ENCODE assay signal across 8 cellular contexts in the genomic region with DNA sequence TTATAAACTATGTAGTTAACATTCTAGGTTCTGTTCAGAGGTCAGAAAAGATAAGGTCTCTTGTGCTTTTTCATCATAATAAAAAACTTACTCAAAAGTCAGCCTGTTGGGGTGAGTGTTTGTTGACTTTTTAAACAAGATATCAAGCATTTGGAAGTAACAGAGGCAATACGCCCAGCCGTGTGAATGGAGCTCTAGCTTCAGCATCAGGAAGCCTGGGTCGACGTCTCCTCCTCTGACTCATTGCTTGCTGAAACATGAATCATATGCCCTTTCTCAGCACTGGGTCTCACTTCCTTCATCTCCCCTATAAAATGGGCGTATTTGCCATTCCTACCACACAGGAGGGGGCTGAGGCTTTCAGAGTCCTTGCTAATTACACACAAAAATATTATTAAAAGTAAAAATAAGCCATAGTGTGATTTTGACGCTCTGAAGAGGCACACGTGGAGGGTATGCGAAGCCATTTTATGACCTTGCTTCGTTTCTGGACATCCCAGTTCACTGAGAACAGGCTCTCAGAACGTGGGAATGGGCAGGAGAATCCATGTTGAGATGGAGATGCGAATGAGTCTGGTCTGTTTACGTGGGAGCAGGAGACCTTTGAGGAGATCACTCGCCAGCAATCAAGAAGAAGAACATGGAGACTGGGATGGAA.
DNase-seq lines count a peak whose midpoint lies in the region; ATAC-seq and TF ChIP-seq lines count a peak whose summit lies in the region.

No MANE protein-coding gene starts in this region.

- peak overlapping the region; percentile 25; the same call in 1 of the 2 replicates for H3K9ac ChIP-seq in HCT116 (ENCODE audit: low read length)

- CTCF ChIA-PET in HCT116 (lab: Charles Lee): interaction anchor here (0.6 to 8.7 kb wide), 4 partner anchors 46 to 1242 kb away, joined by 3 to 260 read pairs (median 4); no protein-coding TSS in a partner anchor

- no peaks in the 10 kb centered on the region for H3K27me3 ChIP-seq in HCT116 (ENCODE audit: insufficient read depth, low read length)
- H3K27me3 ChIP-seq in gastrocnemius medialis: no peaks in the 10 kb centered on the region

- H4K20me1 ChIP-seq in HCT116 (ENCODE audit: insufficient read depth): no peaks in the 10 kb centered on the region

- POLR2A ChIA-PET in HCT116 (lab: Charles Lee): interaction anchor here (1.0 to 1.7 kb wide), 3 partner anchors 69 to 1210 kb away, joined by 3 to 5 read pairs (median 4); partner anchors contain the start of gene BCL6

- H3K9me2 ChIP-seq in HCT116 (ENCODE audit: insufficient read depth): no peaks in the 10 kb centered on the region

- H3K9me3 ChIP-seq in HCT116 (ENCODE audit: control insufficient read depth in 1 of 2, insufficient read depth in 1 of 2, low read depth in 1 of 2, low read length in 2 of 2) (no peaks in the 10 kb centered on the region), gastrocnemius medialis (no peaks in the 10 kb centered on the region)

- H3K4me2 ChIP-seq in HCT116 (ENCODE audit: low read length): peak overlapping the region; percentile 63

- in situ Hi-C loops in gastrocnemius medialis (cut with MboI; ENCODE audit: low sequenced_read_pairs in 4 of 4) (loop anchor here (5.0 to 25.0 kb wide), 11 partner anchors 194 to 1216 kb away; partner anchors contain the start of genes BCL6 (in 2 of the 4) and LPP (in 1 of the 4)), GM13976 (cut with MboI; ENCODE audit: low sequenced_read_pairs, unreplicated experiment) (loop anchor here (5.0 kb wide), 1 partner anchor 1209 kb away; no protein-coding TSS in a partner anchor)

- BruUV-seq in HCT116 (replicated peaks; lab: Mats Ljungman, UMichigan): no TSS peak

- RAD21 ChIA-PET in HCT116 (lab: Charles Lee; ENCODE audit: low non-redundant PET in 1 of 2, low total read pairs in 2 of 2, uncharacterized antibody in 2 of 2, unreplicated experiment in 2 of 2): no interaction called here

- peak overlapping the region; percentile 15; the same call in 1 of the 2 replicates for H3K27ac ChIP-seq in HCT116 (ENCODE audit: low read depth, low read length)
- H3K27ac ChIP-seq in gastrocnemius medialis: peak overlapping the region; percentile 92 to 98 (median 98)

- ATAC-seq in HCT116 (peak; percentile 20; the same call in 1 of the 2 replicates), gastrocnemius medialis (no peak), GM18861 (IDR thresholded peaks at IDR 0.05; ENCODE audit: unreplicated experiment) (no peak), HG03439 (IDR thresholded peaks at IDR 0.05; ENCODE audit: unreplicated experiment) (no peak)

- intact Hi-C loops in HCT116 (cut with micrococcal nuclease): loop anchor here (10.0 kb wide), 1 partner anchor 786 kb away; no protein-coding TSS in a partner anchor
- intact Hi-C loops in gastrocnemius medialis (cut with DNase I; ENCODE audit: low total_unique reads): loop anchor here (5.0 kb wide), 5 partner anchors 169 to 914 kb away; no protein-coding TSS in a partner anchor

- H3K79me2 ChIP-seq in HCT116 (ENCODE audit: insufficient read depth, low read length): no peaks in the 10 kb centered on the region

- peak overlapping the region; percentile 19 for H2AFZ ChIP-seq in HCT116 (ENCODE audit: low read depth, low read length, poor library complexity, severe bottlenecking)

- DNase-seq in HCT116 (ENCODE audit: low read depth, low spot score) (peak; percentile 60), fibroblast of peridontal ligament (ENCODE audit: extremely low read depth) (peak; percentile 98), gastrocnemius medialis (peak; percentile 38 to 71), NCI-H2171 treated with DMSO at 0.1 percent for 48 hours (lab: John Stamatoyannopoulos, UW) (no peak), GM13976 (ENCODE audit: low spot score) (no peak)
- DNase-seq in activated CD4-positive, alpha-beta T cell treated with anti-CD3 and anti-CD28 coated beads for 48 hours: peak; percentile 68

- TF ChIP-seq RAD21 in HCT116 (IDR thresholded peaks at IDR 0.05; ENCODE audit: low read depth): no peak

- H3K36me3 ChIP-seq in HCT116 (ENCODE audit: control insufficient read depth in 1 of 2, insufficient read depth in 2 of 2, low read length in 2 of 2) (no peaks in the 10 kb centered on the region), gastrocnemius medialis (no peaks in the 10 kb centered on the region)

- no peak overlapping the region for H3K4me3 ChIP-seq in HCT116 (replicated peaks in 1 of 2; ENCODE audit: low read depth in 1 of 2, low read length in 2 of 2)
- H3K4me3 ChIP-seq in gastrocnemius medialis: no peak overlapping the region

- TF ChIP-seq CTCF in HCT116 (IDR thresholded peaks at IDR 0.05 in 2 of 3, conservative IDR thresholded peaks at IDR 0.05 in 1 of 3; ENCODE audit: borderline replicate concordance in 1 of 3, insufficient read depth in 1 of 3, low read depth in 2 of 3, low read length in 2 of 3) (no peak), gastrocnemius medialis (IDR thresholded peaks at IDR 0.05 in 4 of 5, conservative IDR thresholded peaks at IDR 0.05 in 1 of 5) (no peak), GM13976 (IDR thresholded peaks at IDR 0.05; ENCODE audit: borderline replicate concordance, control extremely low read depth, extremely low read depth, insufficient read depth, missing control alignments) (no peak)

- TF ChIP-seq POLR2A in HCT116 (IDR thresholded peaks at IDR 0.05; ENCODE audit: borderline replicate concordance, extremely low read depth, insufficient read depth, insufficient read length): no peak
- peak; percentile 29 to 32 for TF ChIP-seq POLR2A in gastrocnemius medialis (IDR thresholded peaks at IDR 0.05)

- peaks cover 46 to 58% of the 10 kb centered on the region in 2 experiments for H3K4me1 ChIP-seq in HCT116 (ENCODE audit: control insufficient read depth in 1 of 2, insufficient read depth in 2 of 2, low read length in 2 of 2)
- H3K4me1 ChIP-seq in gastrocnemius medialis: peaks cover 55 to 56% of the 10 kb centered on the region in 2 donors

TF ChIP-seq in HCT116, 20 proteins besides CTCF, POLR2A, EP300 and RAD21:
- peak; percentile 39 for TF ChIP-seq YY1 (IDR thresholded peaks at IDR 0.05; ENCODE audit: extremely low read depth, insufficient replicate concordance, low read depth, low read length)
- TF ChIP-seq POLR2AphosphoS5 (IDR thresholded peaks at IDR 0.05; ENCODE audit: low read depth, low read length): peak; percentile 49; the same call in 1 of the 2 replicates
- no peak for TF ChIP-seq ATF3 (IDR thresholded peaks at IDR 0.05)

Comparison
In these comparisons a context has a peak if more than half of its experiments do, and no peak if none do; other contexts are left out.
1. DNase-seq: peak in HCT116 (single experiment), activated CD4-positive, alpha-beta T cell treated with anti-CD3 and anti-CD28 coated beads for 48 hours (single experiment), fibroblast of peridontal ligament (single experiment) and gastrocnemius medialis (2 of 2); none in NCI-H2171 treated with DMSO at 0.1 percent for 48 hours (single experiment) and GM13976 (single experiment).